8 cellular contexts compared by ENCODE assay signal in genomic region chr1:228635304-228635703, GRCh38.
DNase-seq lines count a peak whose midpoint lies in the region; ATAC-seq, FAIRE-seq and TF ChIP-seq lines count a peak whose summit lies in the region.
"Not testable (repeated sequence)": the region's sequence is repeated elsewhere in the genome, so short reads cannot be mapped to it uniquely, and the experiment has no call there.

No MANE protein-coding gene starts in this region.

- H3K27ac ChIP-seq in WERI-Rb-1, pancreas: not testable (repeated sequence)
- peak overlapping the region in 3 of 59 donors; percentile 29 to 68 (median 41) for H3K27ac ChIP-seq in dorsolateral prefrontal cortex

- H3K36me3 Mint-ChIP-seq in CD14-positive monocyte; activated T-cell treated with anti-CD3 and anti-CD28 coated beads, Interleukin-2, amount 50 U/mL, for 72 hours (ENCODE audit: insufficient read depth in 2 of 2): not testable (repeated sequence)

- 43 to 46% methylated on average over 32 to 40 of the region's 40 CpGs for WGBS in pancreas, 2 donors

- H3K4me3 ChIP-seq in MG63 = peak overlapping the region; percentile 50
- not testable (repeated sequence) for H3K4me3 ChIP-seq in WERI-Rb-1 (ENCODE audit: low read depth, low read length)
- peak overlapping the region in 39 of 59 donors; percentile 7 to 62 (median 42) for H3K4me3 ChIP-seq in dorsolateral prefrontal cortex
- H3K4me3 ChIP-seq in pancreas = peak overlapping the region in 2 of 4 donors; percentile 21 to 53

- H3K9me3 Mint-ChIP-seq in CD14-positive monocyte; activated T-cell treated with anti-CD3 and anti-CD28 coated beads, Interleukin-2, amount 50 U/mL, for 72 hours; stimulated activated naive CD8-positive, alpha-beta T cell treated with anti-CD3 and anti-CD28 coated beads, Interleukin-15, amount 100 ng/mL, for 72 hours: not testable (repeated sequence)

- ATAC-seq in activated T-cell treated with anti-CD3 and anti-CD28 coated beads, Interleukin-2, amount 50 U/mL, for 72 hours (replicated peaks in 1 of 2); pancreas; stimulated activated naive CD8-positive, alpha-beta T cell treated with anti-CD3 and anti-CD28 coated beads, Interleukin-15, amount 100 ng/mL, for 72 hours: not testable (repeated sequence)

- H3K4me1 Mint-ChIP-seq in CD14-positive monocyte; activated T-cell treated with anti-CD3 and anti-CD28 coated beads, Interleukin-2, amount 50 U/mL, for 72 hours (ENCODE audit: low read depth); stimulated activated naive CD8-positive, alpha-beta T cell treated with anti-CD3 and anti-CD28 coated beads, Interleukin-15, amount 100 ng/mL, for 72 hours: not testable (repeated sequence)

- H3K36me3 ChIP-seq in MG63, WERI-Rb-1, pancreas: not testable (repeated sequence)

- not testable (repeated sequence) for FAIRE-seq in pancreas (lab: Jason Lieb, UNC)

- H3K27ac Mint-ChIP-seq in CD14-positive monocyte; activated T-cell treated with anti-CD3 and anti-CD28 coated beads, Interleukin-2, amount 50 U/mL, for 72 hours; stimulated activated naive CD8-positive, alpha-beta T cell treated with anti-CD3 and anti-CD28 coated beads, Interleukin-15, amount 100 ng/mL, for 72 hours: not testable (repeated sequence)

- H3K27me3 Mint-ChIP-seq in CD14-positive monocyte (ENCODE audit: low read depth in 3 of 3); activated T-cell treated with anti-CD3 and anti-CD28 coated beads, Interleukin-2, amount 50 U/mL, for 72 hours (ENCODE audit: low read depth); stimulated activated naive CD8-positive, alpha-beta T cell treated with anti-CD3 and anti-CD28 coated beads, Interleukin-15, amount 100 ng/mL, for 72 hours: not testable (repeated sequence)

- peak; percentile 77 for DNase-seq in CD14-positive monocyte (ENCODE audit: low spot score)
- DNase-seq in MG63 = peak; percentile 74
- DNase-seq in WERI-Rb-1 = peak; percentile 27
- DNase-seq in activated T-cell treated with anti-CD3 and anti-CD28 coated beads, Interleukin-2, amount 50 U/mL, for 72 hours = peak; percentile 26 to 43
- DNase-seq in dorsolateral prefrontal cortex = peak; percentile 24 to 81 (median 50)
- peak; percentile 54 for DNase-seq in iris pigment epithelial cell (ENCODE audit: low read depth)
- DNase-seq in pancreas = peak; percentile 44 to 92 (median 65)
- peak; percentile 44 to 65 for DNase-seq in stimulated activated naive CD8-positive, alpha-beta T cell treated with anti-CD3 and anti-CD28 coated beads, Interleukin-15, amount 100 ng/mL, for 72 hours

- H3K4me3 Mint-ChIP-seq in CD14-positive monocyte; activated T-cell treated with anti-CD3 and anti-CD28 coated beads, Interleukin-2, amount 50 U/mL, for 72 hours; stimulated activated naive CD8-positive, alpha-beta T cell treated with anti-CD3 and anti-CD28 coated beads, Interleukin-15, amount 100 ng/mL, for 72 hours: not testable (repeated sequence)

- not testable (repeated sequence) for TF ChIP-seq CTCF in CD14-positive monocyte (IDR thresholded peaks at IDR 0.05); WERI-Rb-1 (IDR thresholded peaks at IDR 0.05; ENCODE audit: low read depth, low read length); pancreas (IDR thresholded peaks at IDR 0.05)
- peak in 1 of 56 donors; percentile 11 for TF ChIP-seq CTCF in dorsolateral prefrontal cortex (IDR thresholded peaks at IDR 0.05 in 54 of 56, conservative IDR thresholded peaks at IDR 0.05 in 2 of 56; ENCODE audit: low read depth in 1 of 56, partially characterized antibody in 56 of 56)

- intact Hi-C loops in CD14-positive monocyte (cut with micrococcal nuclease); dorsolateral prefrontal cortex (cut with DNase I); pancreas (cut with DNase I): not testable (repeated sequence)

- H3K4me1 ChIP-seq in pancreas = not testable (repeated sequence)

- H3K9me3 ChIP-seq in MG63; WERI-Rb-1 (ENCODE audit: severe bottlenecking); pancreas: not testable (repeated sequence)

- H3K27me3 ChIP-seq in MG63; WERI-Rb-1 (ENCODE audit: insufficient read depth, low read depth, severe bottlenecking); dorsolateral prefrontal cortex; pancreas: not testable (repeated sequence)

Comparison
In these comparisons a context has a peak if more than half of its experiments do, and no peak if none do; other contexts are left out.
1. DNase-seq: peak in every context shown above with its lines; median percentile 77 in CD14-positive monocyte; 74 in MG63; 65 in pancreas; 54 in stimulated activated naive CD8-positive, alpha-beta T cell treated with anti-CD3 and anti-CD28 coated beads, Interleukin-15, amount 100 ng/mL, for 72 hours; 54 in iris pigment epithelial cell; 50 in dorsolateral prefrontal cortex; 34 in activated T-cell treated with anti-CD3 and anti-CD28 coated beads, Interleukin-2, amount 50 U/mL, for 72 hours; 27 in WERI-Rb-1.